1 cellular context compared by ENCODE assay signal in genomic region chr17:11997147-11997971, GRCh38.
A peak's percentile ranks its signal among the peaks of the same experiment; 100 is the strongest.
TF ChIP-seq lines count a peak whose summit lies in the region.

TSS of gene ZNF18 (minus strand) at chr17:11997475. CDS start at chr17:11992829, 4,646 bp downstream.

TF ChIP-seq in HEK293, 187 proteins besides CTCF, POLR2A, EP300 and RAD21 (continued from another document and continues in another):
- TF ChIP-seq, protein P1, sequence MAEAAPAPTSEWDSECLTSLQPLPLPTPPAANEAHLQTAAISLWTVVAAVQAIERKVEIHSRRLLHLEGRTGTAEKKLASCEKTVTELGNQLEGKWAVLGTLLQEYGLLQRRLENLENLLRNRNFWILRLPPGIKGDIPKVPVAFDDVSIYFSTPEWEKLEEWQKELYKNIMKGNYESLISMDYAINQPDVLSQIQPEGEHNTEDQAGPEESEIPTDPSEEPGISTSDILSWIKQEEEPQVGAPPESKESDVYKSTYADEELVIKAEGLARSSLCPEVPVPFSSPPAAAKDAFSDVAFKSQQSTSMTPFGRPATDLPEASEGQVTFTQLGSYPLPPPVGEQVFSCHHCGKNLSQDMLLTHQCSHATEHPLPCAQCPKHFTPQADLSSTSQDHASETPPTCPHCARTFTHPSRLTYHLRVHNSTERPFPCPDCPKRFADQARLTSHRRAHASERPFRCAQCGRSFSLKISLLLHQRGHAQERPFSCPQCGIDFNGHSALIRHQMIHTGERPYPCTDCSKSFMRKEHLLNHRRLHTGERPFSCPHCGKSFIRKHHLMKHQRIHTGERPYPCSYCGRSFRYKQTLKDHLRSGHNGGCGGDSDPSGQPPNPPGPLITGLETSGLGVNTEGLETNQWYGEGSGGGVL (tag by site-specific recombination; IDR thresholded peaks at IDR 0.05) = no peak
- TF ChIP-seq ATF2 (tag by site-specific recombination; IDR thresholded peaks at IDR 0.05; ENCODE audit: low read depth) = no peak
- peak; percentile 27; the same call in 1 of the 2 replicates for TF ChIP-seq ZIC2 (tag by site-specific recombination; IDR thresholded peaks at IDR 0.05)
- no peak for TF ChIP-seq ZNF132 (tag by site-specific recombination; IDR thresholded peaks at IDR 0.05; ENCODE audit: borderline replicate concordance)
- TF ChIP-seq ZNF521 (tag by site-specific recombination; IDR thresholded peaks at IDR 0.05) = no peak
- TF ChIP-seq IKZF3 (tag by site-specific recombination; IDR thresholded peaks at IDR 0.05) = no peak
- TF ChIP-seq, protein P2, sequence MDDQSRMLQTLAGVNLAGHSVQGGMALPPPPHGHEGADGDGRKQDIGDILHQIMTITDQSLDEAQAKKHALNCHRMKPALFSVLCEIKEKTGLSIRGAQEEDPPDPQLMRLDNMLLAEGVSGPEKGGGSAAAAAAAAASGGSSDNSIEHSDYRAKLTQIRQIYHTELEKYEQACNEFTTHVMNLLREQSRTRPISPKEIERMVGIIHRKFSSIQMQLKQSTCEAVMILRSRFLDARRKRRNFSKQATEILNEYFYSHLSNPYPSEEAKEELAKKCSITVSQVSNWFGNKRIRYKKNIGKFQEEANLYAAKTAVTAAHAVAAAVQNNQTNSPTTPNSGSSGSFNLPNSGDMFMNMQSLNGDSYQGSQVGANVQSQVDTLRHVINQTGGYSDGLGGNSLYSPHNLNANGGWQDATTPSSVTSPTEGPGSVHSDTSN (CRISPR knock-in tag; IDR thresholded peaks at IDR 0.05) = peak; percentile 90; the same call in 1 of the 2 replicates
- TF ChIP-seq ZNF114 (tag by site-specific recombination; IDR thresholded peaks at IDR 0.05) = no peak
- 0 out of 2 replicates have a peak, but pooled peaks have one; percentile 12 for TF ChIP-seq ZBTB44 (tag by site-specific recombination; IDR thresholded peaks at IDR 0.05)
- TF ChIP-seq SETDB1 (IDR thresholded peaks at IDR 0.05; ENCODE audit: insufficient read length, low read length) = no peak
- TF ChIP-seq, protein P3, sequence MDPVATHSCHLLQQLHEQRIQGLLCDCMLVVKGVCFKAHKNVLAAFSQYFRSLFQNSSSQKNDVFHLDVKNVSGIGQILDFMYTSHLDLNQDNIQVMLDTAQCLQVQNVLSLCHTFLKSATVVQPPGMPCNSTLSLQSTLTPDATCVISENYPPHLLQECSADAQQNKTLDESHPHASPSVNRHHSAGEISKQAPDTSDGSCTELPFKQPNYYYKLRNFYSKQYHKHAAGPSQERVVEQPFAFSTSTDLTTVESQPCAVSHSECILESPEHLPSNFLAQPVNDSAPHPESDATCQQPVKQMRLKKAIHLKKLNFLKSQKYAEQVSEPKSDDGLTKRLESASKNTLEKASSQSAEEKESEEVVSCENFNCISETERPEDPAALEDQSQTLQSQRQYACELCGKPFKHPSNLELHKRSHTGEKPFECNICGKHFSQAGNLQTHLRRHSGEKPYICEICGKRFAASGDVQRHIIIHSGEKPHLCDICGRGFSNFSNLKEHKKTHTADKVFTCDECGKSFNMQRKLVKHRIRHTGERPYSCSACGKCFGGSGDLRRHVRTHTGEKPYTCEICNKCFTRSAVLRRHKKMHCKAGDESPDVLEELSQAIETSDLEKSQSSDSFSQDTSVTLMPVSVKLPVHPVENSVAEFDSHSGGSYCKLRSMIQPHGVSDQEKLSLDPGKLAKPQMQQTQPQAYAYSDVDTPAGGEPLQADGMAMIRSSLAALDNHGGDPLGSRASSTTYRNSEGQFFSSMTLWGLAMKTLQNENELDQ (tag by site-specific recombination; IDR thresholded peaks at IDR 0.05; ENCODE audit: low read depth) = no peak
- TF ChIP-seq ZNF768 (tag by site-specific recombination; IDR thresholded peaks at IDR 0.05) = no peak
- TF ChIP-seq ZNF155 (tag by site-specific recombination; IDR thresholded peaks at IDR 0.05) = no peak
- peak; percentile 47 for TF ChIP-seq KLF1 (tag by site-specific recombination; IDR thresholded peaks at IDR 0.05)
- no peak for TF ChIP-seq ZNF112 (tag by site-specific recombination; IDR thresholded peaks at IDR 0.05)
- TF ChIP-seq ZNF449 (tag by site-specific recombination; IDR thresholded peaks at IDR 0.05) = no peak
- TF ChIP-seq ZNF623 (tag by site-specific recombination; IDR thresholded peaks at IDR 0.05) = peak; percentile 15; the same call in 1 of the 2 replicates
- peak; percentile 28; the same call in 1 of the 2 replicates for TF ChIP-seq ZNF792 (tag by site-specific recombination; IDR thresholded peaks at IDR 0.05)
- TF ChIP-seq ZNF514 (tag by site-specific recombination; IDR thresholded peaks at IDR 0.05) = no peak
- peak; percentile 79 for TF ChIP-seq ZNF629 (tag by site-specific recombination; IDR thresholded peaks at IDR 0.05)
- peak; percentile 23; the same call in 1 of the 2 replicates for TF ChIP-seq MZF1 (tag by site-specific recombination; IDR thresholded peaks at IDR 0.05; ENCODE audit: borderline replicate concordance)
- no peak for TF ChIP-seq HOXD13 (CRISPR knock-in tag; IDR thresholded peaks at IDR 0.05; ENCODE audit: borderline replicate concordance)
- TF ChIP-seq ZNF248 (tag by site-specific recombination; IDR thresholded peaks at IDR 0.05) = no peak
- no peak for TF ChIP-seq ZNF544 (tag by site-specific recombination; IDR thresholded peaks at IDR 0.05)
- no peak for TF ChIP-seq ZNF510 (tag by site-specific recombination; IDR thresholded peaks at IDR 0.05; ENCODE audit: insufficient replicate concordance)
- TF ChIP-seq YY1 (tag by site-specific recombination; IDR thresholded peaks at IDR 0.05) = peak; percentile 82
- peak; percentile 71; the same call in 1 of the 2 replicates for TF ChIP-seq ZNF639 (tag by site-specific recombination; IDR thresholded peaks at IDR 0.05)
- TF ChIP-seq ZNF830 (tag by site-specific recombination; IDR thresholded peaks at IDR 0.05; ENCODE audit: low read depth) = no peak
- TF ChIP-seq ZNF670 (tag by site-specific recombination; IDR thresholded peaks at IDR 0.05; ENCODE audit: low read depth) = no peak
- TF ChIP-seq ZBTB17 (tag by site-specific recombination; IDR thresholded peaks at IDR 0.05) = peak; percentile 68
- 0 out of 2 replicates have a peak, but pooled peaks have one; percentile 24 for TF ChIP-seq KLF9 (tag by site-specific recombination; IDR thresholded peaks at IDR 0.05; ENCODE audit: low read depth)
- TF ChIP-seq KLF10 (tag by site-specific recombination; IDR thresholded peaks at IDR 0.05) = peak; percentile 87
- TF ChIP-seq ZSCAN30 (tag by site-specific recombination; IDR thresholded peaks at IDR 0.05) = peak; percentile 56
- TF ChIP-seq ZBTB1 (tag by site-specific recombination; IDR thresholded peaks at IDR 0.05) = 0 out of 2 replicates have a peak, but pooled peaks have one; percentile 45
- TF ChIP-seq ZNF175 (tag by site-specific recombination; IDR thresholded peaks at IDR 0.05) = no peak
- TF ChIP-seq ZNF324 (tag by site-specific recombination; IDR thresholded peaks at IDR 0.05) = no peak
- no peak for TF ChIP-seq ZNF548 (tag by site-specific recombination; IDR thresholded peaks at IDR 0.05)
- no peak for TF ChIP-seq EGR2 (tag by site-specific recombination; IDR thresholded peaks at IDR 0.05; ENCODE audit: low read depth)
- peak; percentile 61 for TF ChIP-seq ZBTB48 (tag by site-specific recombination; IDR thresholded peaks at IDR 0.05)
- TF ChIP-seq ZNF391 (tag by site-specific recombination; IDR thresholded peaks at IDR 0.05; ENCODE audit: borderline replicate concordance, low read depth) = peak; percentile 41; the same call in 1 of the 2 replicates
- TF ChIP-seq, protein P4, sequence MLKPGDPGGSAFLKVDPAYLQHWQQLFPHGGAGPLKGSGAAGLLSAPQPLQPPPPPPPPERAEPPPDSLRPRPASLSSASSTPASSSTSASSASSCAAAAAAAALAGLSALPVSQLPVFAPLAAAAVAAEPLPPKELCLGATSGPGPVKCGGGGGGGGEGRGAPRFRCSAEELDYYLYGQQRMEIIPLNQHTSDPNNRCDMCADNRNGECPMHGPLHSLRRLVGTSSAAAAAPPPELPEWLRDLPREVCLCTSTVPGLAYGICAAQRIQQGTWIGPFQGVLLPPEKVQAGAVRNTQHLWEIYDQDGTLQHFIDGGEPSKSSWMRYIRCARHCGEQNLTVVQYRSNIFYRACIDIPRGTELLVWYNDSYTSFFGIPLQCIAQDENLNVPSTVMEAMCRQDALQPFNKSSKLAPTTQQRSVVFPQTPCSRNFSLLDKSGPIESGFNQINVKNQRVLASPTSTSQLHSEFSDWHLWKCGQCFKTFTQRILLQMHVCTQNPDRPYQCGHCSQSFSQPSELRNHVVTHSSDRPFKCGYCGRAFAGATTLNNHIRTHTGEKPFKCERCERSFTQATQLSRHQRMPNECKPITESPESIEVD (tag by site-specific recombination; IDR thresholded peaks at IDR 0.05) = no peak
- no peak for TF ChIP-seq ZNF10 (tag by site-specific recombination; IDR thresholded peaks at IDR 0.05)
- TF ChIP-seq KLF8 (tag by site-specific recombination; IDR thresholded peaks at IDR 0.05) = peak; percentile 73; the same call in 1 of the 2 replicates
- TF ChIP-seq ZNF404 (tag by site-specific recombination; IDR thresholded peaks at IDR 0.05) = no peak
- 0 out of 2 replicates have a peak, but pooled peaks have one; percentile 66 for TF ChIP-seq HOXC10 (CRISPR knock-in tag; IDR thresholded peaks at IDR 0.05)
- peak; percentile 66 for TF ChIP-seq KLF17 (tag by site-specific recombination; IDR thresholded peaks at IDR 0.05)
- TF ChIP-seq HOXA7 (CRISPR knock-in tag; IDR thresholded peaks at IDR 0.05; ENCODE audit: borderline replicate concordance) = no peak
- TF ChIP-seq ZNF837 (tag by site-specific recombination; IDR thresholded peaks at IDR 0.05) = no peak
- TF ChIP-seq ZSCAN4 (tag by site-specific recombination; IDR thresholded peaks at IDR 0.05) = no peak
- no peak for TF ChIP-seq ZNF558 (tag by site-specific recombination; IDR thresholded peaks at IDR 0.05)
- no peak for TF ChIP-seq ZNF624 (tag by site-specific recombination; IDR thresholded peaks at IDR 0.05)
- no peak for TF ChIP-seq ZSCAN23 (tag by site-specific recombination; IDR thresholded peaks at IDR 0.05)
